In the genomic region with DNA sequence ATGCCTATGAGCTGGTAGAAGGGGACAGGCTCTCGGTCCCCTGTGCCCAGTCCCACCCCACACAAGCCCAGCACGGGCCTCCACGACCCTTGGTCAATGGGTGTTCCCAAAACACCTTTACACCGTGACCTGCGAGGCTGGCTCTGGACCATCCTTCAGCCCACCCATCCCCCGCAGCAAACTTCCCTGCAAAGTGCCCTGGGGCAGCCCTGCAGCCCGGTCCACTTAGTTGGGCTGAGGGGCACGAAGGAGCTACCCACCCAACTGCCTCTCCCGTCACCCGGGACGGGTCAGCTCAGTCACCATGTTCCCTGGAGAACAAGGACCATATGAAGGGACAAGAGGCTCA, we compare ENCODE assay signal across 11 cellular contexts. TPM values are rescaled to one million over a fixed set of nuclear protein-coding genes. Genes with fewer than 3 reads are reported as not detected.
DNase-seq lines count a peak whose midpoint lies in the region; TF ChIP-seq lines count a peak whose summit lies in the region.
"Had no signal": no experiment of that assay in that cellular context is flagged by ENCODE, and none has a peak within 500 bp of the region (broad histone marks: within the 10 kb centered on the region; RNA-seq: fewer than 3 reads in every experiment).

No MANE protein-coding gene starts in this region.

- peaks cover 61% of the 10 kb centered on the region for H3K4me1 ChIP-seq in ACC112 (ENCODE audit: control insufficient read depth, insufficient read depth, low read length, unreplicated experiment)
- H3K4me1 ChIP-seq in esophagus (ENCODE audit: control insufficient read depth in 2 of 2, insufficient read depth in 2 of 2, low read length in 1 of 2) = peaks cover 16 to 35% of the 10 kb centered on the region in 2 donors
- peaks cover 16 to 30% of the 10 kb centered on the region in 2 experiments; a peak in 3 of 4 replicates for H3K4me1 ChIP-seq in SK-N-SH (ENCODE audit: control insufficient read depth in 1 of 2, insufficient read depth in 2 of 2, low read depth in 1 of 2, low read length in 1 of 2)

- no peak for TF ChIP-seq EP300 in SK-N-SH (IDR thresholded peaks at IDR 0.05; ENCODE audit: borderline replicate concordance in 1 of 2, low read depth in 1 of 2, low read length in 1 of 2)

- peak overlapping the region in 2 of 3 experiments; percentile 90 to 96 for H3K27ac Mint-ChIP-seq in nephron

- H3K27ac ChIP-seq in ACC112 (ENCODE audit: low read depth, low read length) (peak overlapping the region; percentile 94), RWPE1 (peak overlapping the region; percentile 98), esophagus (ENCODE audit: low read depth in 2 of 2, low read length in 1 of 2) (peak overlapping the region; percentile 36 to 66), SK-N-SH (ENCODE audit: low read depth in 2 of 2, low read length in 1 of 2) (peak overlapping the region in 1 of 2 experiments; percentile 53; a peak in 2 of 4 replicates)

- H3K4me3 ChIP-seq in ACC112 (ENCODE audit: low read depth, low read length) (peak overlapping the region; percentile 9; the same call in 1 of the 2 replicates), esophagus (ENCODE audit: low read depth in 1 of 2, low read length in 2 of 2) (no peak overlapping the region), SK-N-SH (ENCODE audit: low read depth in 2 of 2, low read length in 1 of 2) (no peak overlapping the region)

- H3K9me3 ChIP-seq in esophagus (ENCODE audit: control insufficient read depth in 2 of 2, insufficient read depth in 1 of 2, low read depth in 1 of 2, low read length in 1 of 2) (no peaks in the 10 kb centered on the region), SK-N-SH (no peaks in the 10 kb centered on the region)

- H3K9ac ChIP-seq in SK-N-SH = no peak overlapping the region

- CTCF ChIA-PET in RWPE1 (lab: Yijun Ruan, JAX) (no interaction called here), SK-N-SH (lab: Yijun Ruan, JAX) (interaction anchor here (1.5 kb wide), 1 partner anchor 12 kb away, joined by 4 read pairs; no protein-coding TSS in a partner anchor)

- TF ChIP-seq CTCF in RWPE1 (conservative IDR thresholded peaks at IDR 0.05; ENCODE audit: low read depth) (no peak), nephron (IDR thresholded peaks at IDR 0.05; ENCODE audit: unreplicated experiment in 3 of 3) (no peak), GM10266 (IDR thresholded peaks at IDR 0.05; ENCODE audit: control insufficient read depth, insufficient read depth, low read depth, missing control alignments) (no peak), SK-N-SH (IDR thresholded peaks at IDR 0.05) (no peak)

- H3K36me3 Mint-ChIP-seq in nephron (ENCODE audit: low read depth) = peaks cover 77% of the 10 kb centered on the region

- peaks cover 100% of the 10 kb centered on the region for H4K20me1 ChIP-seq in SK-N-SH (ENCODE audit: insufficient read depth)

- POLR2A ChIA-PET in RWPE1 (lab: Yijun Ruan, JAX; ENCODE audit: low non-redundant PET) = no interaction called here
- POLR2A ChIA-PET in SK-N-SH (lab: Yijun Ruan, JAX) = no interaction called here

- H3K9me2 ChIP-seq in SK-N-SH = no peaks in the 10 kb centered on the region

- peaks cover 23% of the 10 kb centered on the region for H3F3A ChIP-seq in SK-N-SH (replicated peaks; ENCODE audit: insufficient read depth)

- no peak overlapping the region for H2AFZ ChIP-seq in ACC112 (ENCODE audit: low read length, unreplicated experiment)
- no peak overlapping the region for H2AFZ ChIP-seq in SK-N-SH (ENCODE audit: low read depth)

- no peaks in the 10 kb centered on the region for H3K9me3 Mint-ChIP-seq in nephron

- no peak for TF ChIP-seq RAD21 in SK-N-SH (IDR thresholded peaks at IDR 0.05; ENCODE audit: low read length)

- peaks cover 81% of the 10 kb centered on the region for H3K79me2 ChIP-seq in ACC112 (ENCODE audit: control insufficient read depth, insufficient read depth, low read length, unreplicated experiment)
- H3K79me2 ChIP-seq in SK-N-SH (ENCODE audit: insufficient read depth) = peaks cover 88% of the 10 kb centered on the region

- H3K27me3 ChIP-seq in ACC112 (ENCODE audit: insufficient read depth, low read length) (no peaks in the 10 kb centered on the region), esophagus (ENCODE audit: control insufficient read depth in 1 of 2, insufficient read depth in 2 of 2, low read length in 2 of 2) (no peaks in the 10 kb centered on the region), SK-N-SH (ENCODE audit: insufficient read depth) (no peaks in the 10 kb centered on the region)

- peaks cover 49% of the 10 kb centered on the region for H3K4me1 Mint-ChIP-seq in nephron

- no peak for DNase-seq in RWPE1 (ENCODE audit: low spot score)
- DNase-seq in GM10266 (ENCODE audit: extremely low spot score) = no peak
- DNase-seq in SK-N-SH = no peak
- DNase-seq in NCI-H446 (lab: John Stamatoyannopoulos, UW) = no peak
- no peak for DNase-seq in occipital lobe (lab: John Stamatoyannopoulos, UW)
- DNase-seq: activated effector memory CD4-positive, alpha-beta T cell treated with Interleukin-2 at 50 U/mL for 16 hours; H7; NCI-H2227 treated with DMSO at 0.1 percent for 48 hours had no signal

- WGBS in esophagus, 2 donors = 80 to 87% methylated on average over 11 of the region's 11 CpGs
- 90% methylated on average over 11 of the region's 11 CpGs for WGBS in SK-N-SH (ENCODE audit: low lambda C conversion rate)

- H3K36me3 ChIP-seq in ACC112 (ENCODE audit: insufficient read depth, low read length) (peaks cover 52% of the 10 kb centered on the region), esophagus (ENCODE audit: control insufficient read depth in 2 of 2, insufficient read depth in 2 of 2, low read length in 1 of 2) (peaks cover 46 to 89% of the 10 kb centered on the region in 2 donors), SK-N-SH (replicated peaks in 1 of 2; ENCODE audit: control insufficient read depth in 1 of 2, insufficient read depth in 2 of 2, low read length in 1 of 2) (peaks cover 37 to 89% of the 10 kb centered on the region in 2 experiments)

- peak overlapping the region in 1 of 3 experiments; percentile 43 for H3K4me3 Mint-ChIP-seq in nephron

- no peaks in the 10 kb centered on the region for H3K27me3 Mint-ChIP-seq in nephron (ENCODE audit: low read depth)

- H3K4me2 ChIP-seq in SK-N-SH = no peak overlapping the region

TF ChIP-seq in SK-N-SH, 30 proteins besides CTCF, POLR2A, EP300 and RAD21 (continues in another document):
- TF ChIP-seq, protein P1, sequence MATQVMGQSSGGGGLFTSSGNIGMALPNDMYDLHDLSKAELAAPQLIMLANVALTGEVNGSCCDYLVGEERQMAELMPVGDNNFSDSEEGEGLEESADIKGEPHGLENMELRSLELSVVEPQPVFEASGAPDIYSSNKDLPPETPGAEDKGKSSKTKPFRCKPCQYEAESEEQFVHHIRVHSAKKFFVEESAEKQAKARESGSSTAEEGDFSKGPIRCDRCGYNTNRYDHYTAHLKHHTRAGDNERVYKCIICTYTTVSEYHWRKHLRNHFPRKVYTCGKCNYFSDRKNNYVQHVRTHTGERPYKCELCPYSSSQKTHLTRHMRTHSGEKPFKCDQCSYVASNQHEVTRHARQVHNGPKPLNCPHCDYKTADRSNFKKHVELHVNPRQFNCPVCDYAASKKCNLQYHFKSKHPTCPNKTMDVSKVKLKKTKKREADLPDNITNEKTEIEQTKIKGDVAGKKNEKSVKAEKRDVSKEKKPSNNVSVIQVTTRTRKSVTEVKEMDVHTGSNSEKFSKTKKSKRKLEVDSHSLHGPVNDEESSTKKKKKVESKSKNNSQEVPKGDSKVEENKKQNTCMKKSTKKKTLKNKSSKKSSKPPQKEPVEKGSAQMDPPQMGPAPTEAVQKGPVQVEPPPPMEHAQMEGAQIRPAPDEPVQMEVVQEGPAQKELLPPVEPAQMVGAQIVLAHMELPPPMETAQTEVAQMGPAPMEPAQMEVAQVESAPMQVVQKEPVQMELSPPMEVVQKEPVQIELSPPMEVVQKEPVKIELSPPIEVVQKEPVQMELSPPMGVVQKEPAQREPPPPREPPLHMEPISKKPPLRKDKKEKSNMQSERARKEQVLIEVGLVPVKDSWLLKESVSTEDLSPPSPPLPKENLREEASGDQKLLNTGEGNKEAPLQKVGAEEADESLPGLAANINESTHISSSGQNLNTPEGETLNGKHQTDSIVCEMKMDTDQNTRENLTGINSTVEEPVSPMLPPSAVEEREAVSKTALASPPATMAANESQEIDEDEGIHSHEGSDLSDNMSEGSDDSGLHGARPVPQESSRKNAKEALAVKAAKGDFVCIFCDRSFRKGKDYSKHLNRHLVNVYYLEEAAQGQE (IDR thresholded peaks at IDR 0.05; ENCODE audit: low read depth, low read length) = no peak
- TF ChIP-seq TAF1 (IDR thresholded peaks at IDR 0.05; ENCODE audit: borderline replicate concordance, low read depth, low read length) = no peak
- TF ChIP-seq, protein P2, sequence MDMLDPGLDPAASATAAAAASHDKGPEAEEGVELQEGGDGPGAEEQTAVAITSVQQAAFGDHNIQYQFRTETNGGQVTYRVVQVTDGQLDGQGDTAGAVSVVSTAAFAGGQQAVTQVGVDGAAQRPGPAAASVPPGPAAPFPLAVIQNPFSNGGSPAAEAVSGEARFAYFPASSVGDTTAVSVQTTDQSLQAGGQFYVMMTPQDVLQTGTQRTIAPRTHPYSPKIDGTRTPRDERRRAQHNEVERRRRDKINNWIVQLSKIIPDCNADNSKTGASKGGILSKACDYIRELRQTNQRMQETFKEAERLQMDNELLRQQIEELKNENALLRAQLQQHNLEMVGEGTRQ (IDR thresholded peaks at IDR 0.05; ENCODE audit: borderline replicate concordance, low read depth, low read length) = no peak
- TF ChIP-seq GATA2 (CRISPR knock-in tag; IDR thresholded peaks at IDR 0.05) = no peak
- no peak for TF ChIP-seq NRF1 (IDR thresholded peaks at IDR 0.05; ENCODE audit: low read depth, low read length)
- no peak for TF ChIP-seq JUND (IDR thresholded peaks at IDR 0.05)
- TF ChIP-seq TCF12 (IDR thresholded peaks at IDR 0.05) = no peak
- TF ChIP-seq, protein P3, sequence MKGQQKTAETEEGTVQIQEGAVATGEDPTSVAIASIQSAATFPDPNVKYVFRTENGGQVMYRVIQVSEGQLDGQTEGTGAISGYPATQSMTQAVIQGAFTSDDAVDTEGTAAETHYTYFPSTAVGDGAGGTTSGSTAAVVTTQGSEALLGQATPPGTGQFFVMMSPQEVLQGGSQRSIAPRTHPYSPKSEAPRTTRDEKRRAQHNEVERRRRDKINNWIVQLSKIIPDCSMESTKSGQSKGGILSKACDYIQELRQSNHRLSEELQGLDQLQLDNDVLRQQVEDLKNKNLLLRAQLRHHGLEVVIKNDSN (IDR thresholded peaks at IDR 0.05; ENCODE audit: borderline replicate concordance, low read depth) = no peak

RNA-seq across cellular contexts. Expression of a gene that starts 23.4 kb away (rescaled TPM):
- 100 to 1,000 TPM in 1 of 2 donors, 10 to 100 TPM in 1; 73.8 to 170 TPM for polyA plus RNA-seq in esophagus
- polyA plus RNA-seq in SK-N-SH (2012; rRNA removed) = 287 and 310 TPM in 2 replicates
- 240 and 255 TPM in 2 replicates for polyA plus RNA-seq in SK-N-SH (2012; cell fraction: cytosol; rRNA removed)
- 297 and 306 TPM in 2 replicates for polyA plus RNA-seq in SK-N-SH (2012; cell fraction: nucleus; rRNA removed)
- 75.5 TPM for total RNA-seq in occipital lobe
